8 cellular contexts compared by ENCODE assay signal in the genomic region with DNA sequence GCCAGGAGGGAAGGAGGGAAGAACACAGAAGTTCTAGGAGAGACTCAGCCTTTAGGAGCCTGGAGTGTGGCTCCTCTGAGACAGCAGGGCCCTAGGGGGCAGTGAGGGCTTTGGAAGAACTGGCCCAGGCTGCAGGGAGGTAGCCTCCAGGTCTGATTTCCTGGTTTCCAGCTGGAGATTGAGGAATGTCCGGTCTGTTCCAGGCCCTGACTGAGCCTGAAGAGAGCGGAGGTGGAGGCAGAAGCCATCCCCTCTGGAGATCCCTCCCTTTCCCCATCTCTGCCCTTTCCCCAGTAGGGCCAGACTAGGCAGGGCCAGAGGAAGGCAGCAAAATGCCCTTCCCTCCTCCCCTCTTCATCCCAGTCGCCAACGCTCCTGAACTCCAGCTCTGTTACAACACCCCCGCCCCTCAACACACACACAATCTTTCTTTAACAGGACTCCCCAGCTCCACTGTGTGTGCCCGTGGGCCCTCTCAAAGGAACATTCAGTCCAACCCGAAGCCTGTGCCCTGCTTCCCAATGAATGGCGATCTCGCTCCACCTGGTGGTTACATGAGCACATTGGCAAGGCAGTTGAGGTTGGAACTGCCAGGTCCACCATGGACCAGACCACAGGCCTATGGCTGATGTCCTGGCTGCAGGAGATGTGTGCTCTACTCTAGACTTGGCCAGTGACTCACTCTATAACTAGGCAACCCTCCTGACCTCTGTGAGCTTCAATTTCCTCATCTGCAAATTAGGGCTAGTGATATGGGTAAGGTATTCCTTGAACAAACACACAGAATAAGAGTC. TPM values are rescaled to one million over a fixed set of nuclear protein-coding genes. Genes with fewer than 3 reads are reported as not detected.
DNase-seq lines count a peak whose midpoint lies in the region; ATAC-seq and TF ChIP-seq lines count a peak whose summit lies in the region.

No MANE protein-coding gene starts in this region.

- intact Hi-C loops in stomach (cut with DNase I; ENCODE audit: low total_unique reads), result loop anchor here (5.0 kb wide), 1 partner anchor 36 kb away; no protein-coding TSS in a partner anchor

- no peak for TF ChIP-seq EP300 in stomach (IDR thresholded peaks at IDR 0.05)

- no peak overlapping the region for H4K8ac ChIP-seq in neuronal stem cell (ENCODE audit: low read depth, low read length)

- no peaks in the 10 kb centered on the region for H3K9me2 ChIP-seq in Loucy (replicated peaks; ENCODE audit: low read depth, low read length)

- no peak overlapping the region for H2BK5ac ChIP-seq in neuronal stem cell (ENCODE audit: low read length)

- H2AFZ ChIP-seq in Loucy (ENCODE audit: low read length), result peak overlapping the region; percentile 96
- peak overlapping the region; percentile 80 for H2AFZ ChIP-seq in neuronal stem cell (ENCODE audit: low read length)

- H3K36me3 ChIP-seq in Loucy (ENCODE audit: insufficient read depth, low read length) (no peaks in the 10 kb centered on the region), SJSA1 (peaks cover 5% of the 10 kb centered on the region), neuronal stem cell (replicated peaks in 1 of 2; ENCODE audit: control insufficient read depth in 2 of 2, insufficient read depth in 2 of 2, low read length in 2 of 2) (peaks cover 1 to 6% of the 10 kb centered on the region in 2 donors), stomach (no peaks in the 10 kb centered on the region)

- H3K27ac ChIP-seq in SJSA1 (peak overlapping the region; percentile 59), neuronal stem cell (replicated peaks; ENCODE audit: low read length) (peak overlapping the region; percentile 38), stomach (peak overlapping the region; percentile 71 to 88 (median 81))

- H3K9me3 ChIP-seq in Loucy (ENCODE audit: insufficient read depth, low read depth, low read length), result no peaks in the 10 kb centered on the region
- no peaks in the 10 kb centered on the region for H3K9me3 ChIP-seq in SJSA1 (replicated peaks)
- no peaks in the 10 kb centered on the region for H3K9me3 ChIP-seq in neuronal stem cell (replicated peaks in 1 of 2; ENCODE audit: control insufficient read depth in 2 of 2, insufficient read depth in 1 of 2, low read depth in 1 of 2, low read length in 2 of 2)
- H3K9me3 ChIP-seq in stomach, result no peaks in the 10 kb centered on the region

- peak; percentile 80 to 83 for DNase-seq in AML-193 (lab: John Stamatoyannopoulos, UW)
- peak; percentile 81 to 90 for DNase-seq in SJSA1 (ENCODE audit: low read depth in 1 of 2, low spot score in 2 of 2)
- peak; percentile 80 for DNase-seq in activated naive CD4-positive, alpha-beta T cell treated with Interleukin-2 at 50 U/mL for 16 hours
- peak; percentile 90 for DNase-seq in foreskin melanocyte
- DNase-seq in neuronal stem cell (ENCODE audit: low spot score), result peak; percentile 73
- peak; percentile 88 for DNase-seq in stomach

- H3K9ac ChIP-seq in Loucy (ENCODE audit: low read depth, low read length, poor library complexity, severe bottlenecking) (peak overlapping the region; percentile 23), neuronal stem cell (ENCODE audit: low read depth, low read length, poor library complexity) (no peak overlapping the region)

- H4K91ac ChIP-seq in neuronal stem cell (ENCODE audit: low read depth, low read length, poor library complexity), result no peak overlapping the region

- H3K18ac ChIP-seq in neuronal stem cell (ENCODE audit: low read length), result peak overlapping the region; percentile 87

- peak overlapping the region; percentile 36 for H2BK12ac ChIP-seq in neuronal stem cell (ENCODE audit: low read length)

- H3K23ac ChIP-seq in neuronal stem cell (ENCODE audit: low read depth, low read length, poor library complexity), result peak overlapping the region; percentile 25

- no peaks in the 10 kb centered on the region for H3K79me1 ChIP-seq in neuronal stem cell (ENCODE audit: low read depth, low read length)

- H3K4me2 ChIP-seq in Loucy (ENCODE audit: low read depth, low read length, poor library complexity, severe bottlenecking), result peak overlapping the region; percentile 48
- peak overlapping the region; percentile 26 for H3K4me2 ChIP-seq in neuronal stem cell (ENCODE audit: insufficient read depth, low read length, poor library complexity, severe bottlenecking)

- peak overlapping the region; percentile 35 for H2BK15ac ChIP-seq in neuronal stem cell (ENCODE audit: low read length)

- TF ChIP-seq POLR2A in stomach (IDR thresholded peaks at IDR 0.05), result no peak

- H3K14ac ChIP-seq in neuronal stem cell (ENCODE audit: low read length), result peak overlapping the region; percentile 17

- peak; percentile 73 for ATAC-seq in GM19455 (IDR thresholded peaks at IDR 0.05; ENCODE audit: unreplicated experiment)

- H4K20me1 ChIP-seq in Loucy (ENCODE audit: insufficient read depth, low read length, poor library complexity, severe bottlenecking), result no peaks in the 10 kb centered on the region

- H2BK120ac ChIP-seq in neuronal stem cell (ENCODE audit: low read depth, low read length), result no peak overlapping the region

- no peak overlapping the region for H3K4ac ChIP-seq in neuronal stem cell (ENCODE audit: low read length)

- WGBS in neuronal stem cell (ENCODE audit: extremely low coverage in 2 of 2, insufficient read length in 2 of 2, insufficient replicate concordance in 1 of 2), 2 donors, result no CpG with 5 or more reads among the region's 9 CpGs
- 3 to 10% (median 6%) methylated on average over 9 of the region's 9 CpGs for WGBS in stomach, 5 donors

- H3K79me2 ChIP-seq in Loucy (ENCODE audit: insufficient read depth, low read length), result no peaks in the 10 kb centered on the region

- H3K4me3 ChIP-seq in Loucy (ENCODE audit: low read length, poor library complexity, severe bottlenecking), result no peak overlapping the region
- no peak overlapping the region for H3K4me3 ChIP-seq in SJSA1
- no peak overlapping the region for H3K4me3 ChIP-seq in neuronal stem cell (ENCODE audit: low read length in 2 of 2)
- no peak overlapping the region for H3K4me3 ChIP-seq in stomach

- TF ChIP-seq CTCF in Loucy (conservative IDR thresholded peaks at IDR 0.05; ENCODE audit: low read length), result peak; percentile 92
- peak in 6 of 7 experiments; percentile 22 to 98 (median 83) for TF ChIP-seq CTCF in stomach (IDR thresholded peaks at IDR 0.05)

- no peaks in the 10 kb centered on the region for H3F3A ChIP-seq in Loucy (ENCODE audit: low read depth)

- peak overlapping the region; percentile 51 for H2AK5ac ChIP-seq in neuronal stem cell (ENCODE audit: low read depth, low read length)

- no peaks in the 10 kb centered on the region for H3K27me3 ChIP-seq in Loucy (ENCODE audit: insufficient read depth, low read length, poor library complexity, severe bottlenecking)
- H3K27me3 ChIP-seq in SJSA1 (replicated peaks), result no peaks in the 10 kb centered on the region
- H3K27me3 ChIP-seq in neuronal stem cell (ENCODE audit: control insufficient read depth in 3 of 3, insufficient read depth in 3 of 3, low read depth in 1 of 3, low read length in 3 of 3), result no peaks in the 10 kb centered on the region
- no peaks in the 10 kb centered on the region for H3K27me3 ChIP-seq in stomach

- no peaks in the 10 kb centered on the region for H3K4me1 ChIP-seq in Loucy (ENCODE audit: insufficient read depth, low read length, poor library complexity, severe bottlenecking)
- peaks cover 10% of the 10 kb centered on the region for H3K4me1 ChIP-seq in SJSA1 (replicated peaks)
- peaks cover 3 to 6% of the 10 kb centered on the region in 2 donors for H3K4me1 ChIP-seq in neuronal stem cell (ENCODE audit: control insufficient read depth in 2 of 2, insufficient read depth in 1 of 2, low read depth in 1 of 2, low read length in 2 of 2)
- peaks cover 7 to 28% (median 15%) of the 10 kb centered on the region in 4 donors for H3K4me1 ChIP-seq in stomach

RNA-seq across cellular contexts. Expression of a gene that starts 32.0 kb away (rescaled TPM):
- total RNA-seq in SJSA1 (2014; rRNA removed; shearing (Covaris generic)), result 191 and 218 TPM in 2 replicates
- polyA plus RNA-seq in neuronal stem cell (2013, experiment 1 of 2), result 101 TPM
- 97.7 TPM for polyA plus RNA-seq in neuronal stem cell (2013, experiment 2 of 2)
- total RNA-seq in stomach, result 100 to 1,000 TPM in 2 of 5 donors, 10 to 100 TPM in 3; 14.6 to 164 (median 40.3) TPM
- polyA plus RNA-seq in stomach, result 10 to 100 TPM; 36.7 to 42.8 (median 42.4) TPM

RNA-seq across cellular contexts. Expression of a gene that starts 36.2 kb away (rescaled TPM):
- total RNA-seq in SJSA1 (2014; rRNA removed; shearing (Covaris generic)), result 61.6 and 66.1 TPM in 2 replicates
- polyA plus RNA-seq in neuronal stem cell (2013, experiment 1 of 2), result 78.9 TPM
- 76.8 TPM for polyA plus RNA-seq in neuronal stem cell (2013, experiment 2 of 2)
- 10 to 100 TPM; 26.4 to 97.9 (median 61.3) TPM for total RNA-seq in stomach
- 10 to 100 TPM; 22.2 to 28.0 (median 26.9) TPM for polyA plus RNA-seq in stomach

RNA-seq across cellular contexts. Expression of a gene that starts 38.7 kb away (rescaled TPM):
- 134 and 167 TPM in 2 replicates for total RNA-seq in SJSA1 (2014; rRNA removed; shearing (Covaris generic))
- 49.3 TPM for polyA plus RNA-seq in neuronal stem cell (2013, experiment 1 of 2)
- 51.1 TPM for polyA plus RNA-seq in neuronal stem cell (2013, experiment 2 of 2)
- total RNA-seq in stomach, result 10 to 100 TPM in 4 of 5 donors, 1 to 10 TPM in 1; 8.9 to 63.9 (median 19.8) TPM
- polyA plus RNA-seq in stomach, result 10 to 100 TPM; 61.1 to 64.0 (median 62.8) TPM
